Comparison of ENCODE assay signal across 19 cellular contexts in genomic region chr15:68367992-68368391, GRCh38.
"Had no signal": no experiment of that assay in that cellular context is flagged by ENCODE, and none has a peak within 500 bp of the region (broad histone marks: within the 10 kb centered on the region; RNA-seq: fewer than 3 reads in every experiment).

No MANE protein-coding gene starts in this region.

- H3K4me2 ChIP-seq: hepatocyte had no signal

- H3K27me3 ChIP-seq: hepatocyte, pancreas, upper lobe of left lung had no signal

- H3K4me3 ChIP-seq: esophagus muscularis mucosa, hepatocyte, pancreas, SK-N-MC, upper lobe of left lung had no signal

- H3K4me1 ChIP-seq: pancreas had no signal

- H3K36me3 ChIP-seq: esophagus muscularis mucosa, pancreas, upper lobe of left lung had no signal

- DNase-seq: activated CD4-positive, alpha-beta memory T cell treated with anti-CD3 and anti-CD28 coated beads, Interleukin-2, amount 10 ng/mL, durations not matched to agents 7 days and 5 days; activated CD4-positive, alpha-beta T cell treated with anti-CD3 and anti-CD28 coated beads for 36 hours; activated naive CD4-positive, alpha-beta T cell treated with Interleukin-2 at 50 U/mL for 16 hours; activated T-cell treated with anti-CD3 and anti-CD28 coated beads, Interleukin-2, amount 50 U/mL, for 1 hour; effector CD8-positive, alpha-beta T cell; left colon; midbrain; pancreas; stimulated activated CD4-positive, alpha-beta T cell treated with anti-CD3 and anti-CD28 coated beads, Interleukin-2, amount 100 ng/mL, for 24 hours; stimulated activated naive CD8-positive, alpha-beta T cell treated with anti-CD3 and anti-CD28 coated beads, Interleukin-15, Interleukin-2, amounts not matched to agents 100 U/mL and 50 U/mL, for 24 hours; upper lobe of left lung had no signal

- H3K4me3 Mint-ChIP-seq: activated CD4-positive, alpha-beta memory T cell treated with anti-CD3 and anti-CD28 coated beads, Interleukin-2, amount 10 ng/mL, durations not matched to agents 7 days and 5 days; neural crest cell; WTC11 had no signal

- H3K27ac Mint-ChIP-seq: activated CD4-positive, alpha-beta memory T cell treated with anti-CD3 and anti-CD28 coated beads, Interleukin-2, amount 10 ng/mL, durations not matched to agents 7 days and 5 days; activated CD4-positive, alpha-beta T cell treated with anti-CD3 and anti-CD28 coated beads for 36 hours; dendritic cell treated with granulocyte-macrophage colony-stimulating factor and Interleukin-4, amounts not matched to agents 40 ng/mL and 50 ng/mL, for 4 days; WTC11 had no signal

- H3K27ac ChIP-seq: esophagus muscularis mucosa, hepatocyte, pancreas, SK-N-MC, upper lobe of left lung had no signal

- H3K36me3 Mint-ChIP-seq: WTC11 had no signal

- H3K9me3 Mint-ChIP-seq: activated CD4-positive, alpha-beta memory T cell treated with anti-CD3 and anti-CD28 coated beads, Interleukin-2, amount 10 ng/mL, durations not matched to agents 7 days and 5 days; activated T-helper 2 cell treated with anti-CD3 and anti-CD28 coated beads, Interferon-gamma antibody, Interleukin-2, Interleukin-4, amounts not matched to agents 10 μg/mL and 5 μg/mL and 100 μg/mL, durations not matched to agents 14 hours and 24 hours and 36 hours; dendritic cell treated with granulocyte-macrophage colony-stimulating factor and Interleukin-4, amounts not matched to agents 40 ng/mL and 50 ng/mL, for 4 days; neural crest cell; T-helper 2 cell treated with Interferon-gamma antibody and Interleukin-4, amounts not matched to agents 5 μg/mL and 100 μg/mL, for 36 hours; WTC11 had no signal

- H3K27me3 Mint-ChIP-seq: activated CD4-positive, alpha-beta T cell treated with anti-CD3 and anti-CD28 coated beads for 36 hours had no signal

- H3K9me3 ChIP-seq: esophagus muscularis mucosa, pancreas, upper lobe of left lung had no signal

- H2AFZ ChIP-seq: hepatocyte had no signal

- ATAC-seq: activated CD4-positive, alpha-beta T cell treated with anti-CD3 and anti-CD28 coated beads for 36 hours; left colon; pancreas; stimulated activated naive CD8-positive, alpha-beta T cell treated with anti-CD3 and anti-CD28 coated beads, Interleukin-15, Interleukin-2, amounts not matched to agents 100 U/mL and 50 U/mL, for 24 hours had no signal
